Comparison of ENCODE assay signal across 27 cellular contexts in the genomic region with DNA sequence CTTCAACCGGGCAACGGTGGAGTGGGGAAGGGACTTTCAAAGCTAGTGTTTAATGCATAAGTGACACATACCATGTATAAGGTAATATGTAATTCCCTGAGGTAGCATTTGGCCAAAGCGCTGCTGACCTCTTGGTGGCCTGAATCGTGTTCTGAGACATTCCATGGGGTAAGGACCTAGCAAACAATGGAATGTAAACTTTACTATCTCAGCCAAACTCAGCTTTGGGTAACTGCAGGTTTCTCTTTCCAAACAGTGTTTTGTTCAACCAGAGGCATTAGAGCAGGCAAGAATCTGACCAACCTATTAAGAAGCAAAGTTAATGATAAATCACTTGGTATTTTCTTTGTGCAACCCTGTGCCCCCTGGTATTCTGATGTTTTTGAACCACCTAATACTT. TPM values are rescaled to one million over a fixed set of nuclear protein-coding genes. Genes with fewer than 3 reads are reported as not detected.
DNase-seq lines count a peak whose midpoint lies in the region; ATAC-seq, FAIRE-seq and TF ChIP-seq lines count a peak whose summit lies in the region.
"Had no signal": no experiment of that assay in that cellular context is flagged by ENCODE, and none has a peak within 500 bp of the region (broad histone marks: within the 10 kb centered on the region; RNA-seq: fewer than 3 reads in every experiment).

No MANE protein-coding gene starts in this region.

- H3K9ac ChIP-seq in mammary epithelial cell (ENCODE audit: insufficient read depth, low read length): no peak overlapping the region

- CTCF ChIA-PET in mammary epithelial cell (lab: Charles Lee; ENCODE audit: low non-redundant PET): no interaction called here

- DNase-seq in SIG-M5 treated with dmso at 0.1 percent for 504 hours (lab: John Stamatoyannopoulos, UW; ENCODE audit: unreplicated experiment) (peak; percentile 27), SIG-M5 (lab: John Stamatoyannopoulos, UW) (no peak), esophagus muscularis mucosa (ENCODE audit: extremely low spot score) (no peak), right lobe of liver (no peak), type B pancreatic cell (ENCODE audit: extremely low spot score, unreplicated experiment) (no peak), D721Med (ENCODE audit: insufficient read length, low spot score) (no peak), mammary epithelial cell (no peak)
- no peak for DNase-seq in activated T-cell treated with anti-CD3 and anti-CD28 coated beads, Interleukin-2, amount 50 U/mL, for 24 hours
- DNase-seq: activated CD4-positive, alpha-beta T cell treated with anti-CD3 and anti-CD28 coated beads for 4 hours; activated CD8-positive, alpha-beta memory T cell treated with anti-CD3 and anti-CD28 coated beads for 24 hours; activated effector memory CD4-positive, alpha-beta T cell treated with Interleukin-2 at 50 U/mL for 16 hours; activated naive CD8-positive, alpha-beta T cell treated with anti-CD3 and anti-CD28 coated beads for 36 hours; aorta; CD4-positive, alpha-beta T cell; DMS 273 treated with DMSO at 0.1 percent for 48 hours; heart left ventricle; left cardiac atrium; mesendoderm; NCI-H2107; right cardiac atrium; stimulated activated naive CD8-positive, alpha-beta T cell treated with anti-CD3 and anti-CD28 coated beads, Interleukin-15, amount 100 ng/mL, for 72 hours; T1000; WERI-Rb-1 had no signal

- intact Hi-C loops in esophagus muscularis mucosa (cut with DNase I) (no loop called here), right lobe of liver (cut with DNase I) (no loop called here), mammary epithelial cell (cut with micrococcal nuclease) (no loop called here)

- 35% methylated on average over 4 of the region's 4 CpGs for WGBS in esophagus muscularis mucosa
- 35% methylated on average over 3 of the region's 4 CpGs for WGBS in right lobe of liver (ENCODE audit: insufficient coverage, low coverage, low lambda C conversion rate, missing lambda C conversion rate)
- 85% methylated on average over 4 of the region's 4 CpGs for WGBS in mammary epithelial cell (ENCODE audit: low coverage, missing lambda C conversion rate)

- H3K4me1 ChIP-seq in esophagus muscularis mucosa (peaks cover 21 to 94% (median 91%) of the 10 kb centered on the region in 4 donors), right lobe of liver (peaks cover 0 to 5% (median 2%) of the 10 kb centered on the region in 4 donors), mammary epithelial cell (ENCODE audit: insufficient read depth, low read length) (peaks cover 23% of the 10 kb centered on the region)

- H3K4me3 ChIP-seq in esophagus muscularis mucosa (no peak overlapping the region), right lobe of liver (no peak overlapping the region), mammary epithelial cell (replicated peaks in 1 of 3; ENCODE audit: insufficient read depth in 1 of 3, low read depth in 2 of 3, low read length in 3 of 3) (no peak overlapping the region)
- H3K4me3 ChIP-seq: heart left ventricle, vagina had no signal

- no peak overlapping the region for H2AFZ ChIP-seq in mammary epithelial cell (ENCODE audit: low read depth, low read length)

- H3K79me2 ChIP-seq in mammary epithelial cell (ENCODE audit: insufficient read depth, low read length): peaks cover 98% of the 10 kb centered on the region

- in situ Hi-C loops in mammary epithelial cell (cut with MboI; ENCODE audit: low sequenced_read_pairs in 2 of 2): no loop called here

- no TSS peak for BruUV-seq in mammary epithelial cell (replicated peaks; lab: Mats Ljungman, UMichigan)

- peaks cover 46% of the 10 kb centered on the region for H3K4me1 Mint-ChIP-seq in type B pancreatic cell (ENCODE audit: unreplicated experiment)
- peaks cover 8% of the 10 kb centered on the region for H3K4me1 Mint-ChIP-seq in activated T-cell treated with anti-CD3 and anti-CD28 coated beads, Interleukin-2, amount 50 U/mL, for 24 hours (ENCODE audit: low read depth)
- H3K4me1 Mint-ChIP-seq: activated naive CD8-positive, alpha-beta T cell treated with anti-CD3 and anti-CD28 coated beads for 36 hours had no signal

- H3K27ac ChIP-seq in esophagus muscularis mucosa (replicated peaks in 1 of 4): peak overlapping the region; percentile 67 to 79 (median 73)
- no peak overlapping the region for H3K27ac ChIP-seq in right lobe of liver
- no peak overlapping the region for H3K27ac ChIP-seq in mammary epithelial cell (ENCODE audit: insufficient read depth, low read depth, low read length)
- H3K27ac ChIP-seq: heart left ventricle, vagina, WERI-Rb-1 had no signal

- no peak for TF ChIP-seq POLR2A in esophagus muscularis mucosa (IDR thresholded peaks at IDR 0.05; ENCODE audit: low read depth)
- TF ChIP-seq POLR2A in right lobe of liver (IDR thresholded peaks at IDR 0.05): no peak

- peaks cover 0 to 3% (median 0%) of the 10 kb centered on the region in 4 donors for H3K27me3 ChIP-seq in esophagus muscularis mucosa
- H3K27me3 ChIP-seq in right lobe of liver: no peaks in the 10 kb centered on the region
- H3K27me3 ChIP-seq in mammary epithelial cell (ENCODE audit: insufficient read depth, low read length): no peaks in the 10 kb centered on the region
- H3K27me3 ChIP-seq: heart left ventricle, vagina had no signal

- TF ChIP-seq EP300 in esophagus muscularis mucosa (IDR thresholded peaks at IDR 0.05): no peak

- peak; percentile 34 to 73 (median 54) for ATAC-seq in right lobe of liver
- ATAC-seq: HCT116; heart left ventricle; left cardiac atrium; right cardiac atrium; stimulated activated naive CD8-positive, alpha-beta T cell treated with anti-CD3 and anti-CD28 coated beads, Interleukin-15, amount 100 ng/mL, for 72 hours had no signal

- no peak for FAIRE-seq in D721Med (lab: Jason Lieb, UNC)
- FAIRE-seq: GM12892 had no signal

- H3K4me3 Mint-ChIP-seq in type B pancreatic cell: peak overlapping the region; percentile 14
- H3K4me3 Mint-ChIP-seq in activated T-cell treated with anti-CD3 and anti-CD28 coated beads, Interleukin-2, amount 50 U/mL, for 24 hours: no peak overlapping the region
- H3K4me3 Mint-ChIP-seq: activated naive CD8-positive, alpha-beta T cell treated with anti-CD3 and anti-CD28 coated beads for 36 hours; CD4-positive, alpha-beta T cell; dendritic cell treated with granulocyte-macrophage colony-stimulating factor and Interleukin-4, amounts not matched to agents 40 ng/mL and 50 ng/mL, for 4 days; stimulated activated naive CD8-positive, alpha-beta T cell treated with anti-CD3 and anti-CD28 coated beads, Interleukin-15, amount 100 ng/mL, for 72 hours had no signal

- H3K36me3 ChIP-seq in esophagus muscularis mucosa (peaks cover 0 to 4% (median 0%) of the 10 kb centered on the region in 4 donors), right lobe of liver (no peaks in the 10 kb centered on the region), mammary epithelial cell (ENCODE audit: insufficient read depth, low read length) (peaks cover 15% of the 10 kb centered on the region)
- H3K36me3 ChIP-seq: vagina, WERI-Rb-1 had no signal

- H3K27ac Mint-ChIP-seq in type B pancreatic cell: no peak overlapping the region
- H3K27ac Mint-ChIP-seq in activated T-cell treated with anti-CD3 and anti-CD28 coated beads, Interleukin-2, amount 50 U/mL, for 24 hours: no peak overlapping the region
- H3K27ac Mint-ChIP-seq: activated naive CD8-positive, alpha-beta T cell treated with anti-CD3 and anti-CD28 coated beads for 36 hours; CD4-positive, alpha-beta T cell; dendritic cell treated with granulocyte-macrophage colony-stimulating factor and Interleukin-4, amounts not matched to agents 40 ng/mL and 50 ng/mL, for 4 days; stimulated activated naive CD8-positive, alpha-beta T cell treated with anti-CD3 and anti-CD28 coated beads, Interleukin-15, amount 100 ng/mL, for 72 hours had no signal

- no peaks in the 10 kb centered on the region for H3K27me3 Mint-ChIP-seq in type B pancreatic cell
- peaks cover 32% of the 10 kb centered on the region for H3K27me3 Mint-ChIP-seq in activated T-cell treated with anti-CD3 and anti-CD28 coated beads, Interleukin-2, amount 50 U/mL, for 24 hours
- H3K27me3 Mint-ChIP-seq: CD4-positive, alpha-beta T cell had no signal

- TF ChIP-seq CTCF in esophagus muscularis mucosa (IDR thresholded peaks at IDR 0.05) (no peak), right lobe of liver (IDR thresholded peaks at IDR 0.05) (no peak), type B pancreatic cell (conservative IDR thresholded peaks at IDR 0.05) (no peak), D721Med (IDR thresholded peaks at IDR 0.05; ENCODE audit: insufficient read depth, missing control alignments) (no peak), mammary epithelial cell (conservative IDR thresholded peaks at IDR 0.05 in 1 of 2, IDR thresholded peaks at IDR 0.05 in 1 of 2; ENCODE audit: extremely low read depth in 1 of 2, insufficient read depth in 1 of 2, low read depth in 1 of 2, low read length in 2 of 2) (no peak)

- H3K36me3 Mint-ChIP-seq in type B pancreatic cell: peaks cover 35% of the 10 kb centered on the region
- H3K36me3 Mint-ChIP-seq in activated T-cell treated with anti-CD3 and anti-CD28 coated beads, Interleukin-2, amount 50 U/mL, for 24 hours (ENCODE audit: low read depth): no peaks in the 10 kb centered on the region

- H3K9me3 ChIP-seq in esophagus muscularis mucosa (no peaks in the 10 kb centered on the region), right lobe of liver (no peaks in the 10 kb centered on the region), mammary epithelial cell (replicated peaks; ENCODE audit: insufficient read depth, low read length) (no peaks in the 10 kb centered on the region)
- H3K9me3 ChIP-seq: heart left ventricle, vagina had no signal

- no peaks in the 10 kb centered on the region for H3K9me3 Mint-ChIP-seq in type B pancreatic cell
- H3K9me3 Mint-ChIP-seq in activated T-cell treated with anti-CD3 and anti-CD28 coated beads, Interleukin-2, amount 50 U/mL, for 24 hours: no peaks in the 10 kb centered on the region
- H3K9me3 Mint-ChIP-seq: activated naive CD8-positive, alpha-beta T cell treated with anti-CD3 and anti-CD28 coated beads for 36 hours; CD4-positive, alpha-beta T cell; dendritic cell treated with granulocyte-macrophage colony-stimulating factor and Interleukin-4, amounts not matched to agents 40 ng/mL and 50 ng/mL, for 4 days; stimulated activated naive CD8-positive, alpha-beta T cell treated with anti-CD3 and anti-CD28 coated beads, Interleukin-15, amount 100 ng/mL, for 72 hours had no signal

- no peaks in the 10 kb centered on the region for H4K20me1 ChIP-seq in mammary epithelial cell (ENCODE audit: insufficient read depth, low read length)

- dilution Hi-C loops in mammary epithelial cell (cut with HindIII; ENCODE audit: low sequenced_read_pairs): no loop called here

- H3K4me2 ChIP-seq in mammary epithelial cell (ENCODE audit: insufficient read depth, low read depth, low read length): no peak overlapping the region

RNA-seq across cellular contexts. Expression of gene TGFB2, which starts 22.0 kb away (rescaled TPM):
- total RNA-seq in esophagus muscularis mucosa (10 to 100 TPM in 1 of 4 donors, 1 to 10 TPM in 3; 5.3 to 12.6 (median 6.1) TPM), right lobe of liver (1 to 10 TPM in 1 of 6 experiments, under 1 TPM in 5; 0.18 to 2.8 (median 0.34) TPM), type B pancreatic cell (ENCODE audit: low replicate concordance) (18.4 and 207 TPM in 2 replicates), mammary epithelial cell (100 to 1,000 TPM in 1 of 2 donors, 10 to 100 TPM in 1; 39.6 to 120 TPM)
- polyA plus RNA-seq in mammary epithelial cell: 10.9 TPM
- 35.6 TPM for polyA minus RNA-seq in mammary epithelial cell

Comparison
In these comparisons a context has a peak if more than half of its experiments do, and no peak if none do; other contexts are left out.
1. H3K27ac ChIP-seq: peak in esophagus muscularis mucosa (4 of 4); none in right lobe of liver (0 of 3) and mammary epithelial cell (single experiment).